2 cellular contexts compared by ENCODE assay signal in genomic region chr19:20068559-20068958, GRCh38. TPM values are rescaled to one million over a fixed set of nuclear protein-coding genes. Genes with fewer than 3 reads are reported as not detected.
"Had no signal": no experiment of that assay in that cellular context is flagged by ENCODE, and none has a peak within 500 bp of the region (broad histone marks: within the 10 kb centered on the region; RNA-seq: fewer than 3 reads in every experiment).

No MANE protein-coding gene starts in this region.

RNA-seq across cellular contexts. Expression of gene ZNF90, which starts 9.2 kb away (rescaled TPM):
- total RNA-seq: HT1080, NCI-H460 had no signal

RNA-seq across cellular contexts. Expression of gene ZNF682, which starts 29.3 kb away (rescaled TPM):
- total RNA-seq: HT1080, NCI-H460 had no signal
